1 cellular context compared by ENCODE assay signal in the genomic region with DNA sequence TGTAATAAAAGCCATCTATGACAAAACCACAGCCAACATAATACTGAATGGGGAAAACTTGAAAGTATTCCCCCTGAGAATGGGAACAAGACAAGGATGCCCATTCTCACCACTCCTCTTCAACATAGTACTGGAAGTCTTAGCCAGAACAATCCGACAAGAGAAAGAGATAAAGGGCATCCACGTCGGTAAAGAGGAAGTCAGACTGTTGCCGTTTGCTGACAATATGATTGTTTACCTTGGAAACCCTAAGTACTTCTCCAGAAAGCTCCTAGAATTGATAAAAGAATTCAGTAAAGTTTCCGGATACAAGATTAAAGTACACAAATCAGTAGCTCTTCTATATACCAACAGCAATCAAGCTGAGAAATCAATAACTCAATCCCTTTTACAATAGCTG.
TF ChIP-seq lines count a peak whose summit lies in the region.

No MANE protein-coding gene starts in this region.

TF ChIP-seq in K562, 482 proteins besides CTCF, POLR2A, EP300 and RAD21 (continued from another document):
- TF ChIP-seq, protein P1, sequence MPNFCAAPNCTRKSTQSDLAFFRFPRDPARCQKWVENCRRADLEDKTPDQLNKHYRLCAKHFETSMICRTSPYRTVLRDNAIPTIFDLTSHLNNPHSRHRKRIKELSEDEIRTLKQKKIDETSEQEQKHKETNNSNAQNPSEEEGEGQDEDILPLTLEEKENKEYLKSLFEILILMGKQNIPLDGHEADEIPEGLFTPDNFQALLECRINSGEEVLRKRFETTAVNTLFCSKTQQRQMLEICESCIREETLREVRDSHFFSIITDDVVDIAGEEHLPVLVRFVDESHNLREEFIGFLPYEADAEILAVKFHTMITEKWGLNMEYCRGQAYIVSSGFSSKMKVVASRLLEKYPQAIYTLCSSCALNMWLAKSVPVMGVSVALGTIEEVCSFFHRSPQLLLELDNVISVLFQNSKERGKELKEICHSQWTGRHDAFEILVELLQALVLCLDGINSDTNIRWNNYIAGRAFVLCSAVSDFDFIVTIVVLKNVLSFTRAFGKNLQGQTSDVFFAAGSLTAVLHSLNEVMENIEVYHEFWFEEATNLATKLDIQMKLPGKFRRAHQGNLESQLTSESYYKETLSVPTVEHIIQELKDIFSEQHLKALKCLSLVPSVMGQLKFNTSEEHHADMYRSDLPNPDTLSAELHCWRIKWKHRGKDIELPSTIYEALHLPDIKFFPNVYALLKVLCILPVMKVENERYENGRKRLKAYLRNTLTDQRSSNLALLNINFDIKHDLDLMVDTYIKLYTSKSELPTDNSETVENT (CRISPR knock-in tag; IDR thresholded peaks at IDR 0.05) = no peak
- TF ChIP-seq ZNF778 (CRISPR knock-in tag; IDR thresholded peaks at IDR 0.05) (no peak), ZNF41 (CRISPR knock-in tag; conservative IDR thresholded peaks at IDR 0.05) (no peak), ZNF174 (CRISPR knock-in tag; IDR thresholded peaks at IDR 0.05) (no peak), FOXJ2 (tag; IDR thresholded peaks at IDR 0.05) (peak; percentile 77; the same call in 1 of the 2 replicates), EHMT2 (IDR thresholded peaks at IDR 0.05) (no peak), ZNF766 (CRISPR knock-in tag; conservative IDR thresholded peaks at IDR 0.05) (no peak), ZNF263 (CRISPR knock-in tag; IDR thresholded peaks at IDR 0.05; ENCODE audit: borderline replicate concordance) (no peak), CEBPG (CRISPR knock-in tag; IDR thresholded peaks at IDR 0.05) (no peak), CEBPG (tag; conservative IDR thresholded peaks at IDR 0.05 in 1 of 2, IDR thresholded peaks at IDR 0.05 in 1 of 2) (no peak), ZNF184 (CRISPR knock-in tag; IDR thresholded peaks at IDR 0.05) (no peak), DMBX1 (CRISPR knock-in tag; IDR thresholded peaks at IDR 0.05; ENCODE audit: borderline replicate concordance) (no peak), BRCA1 (IDR thresholded peaks at IDR 0.05) (no peak), BRCA1 (CRISPR knock-in tag; IDR thresholded peaks at IDR 0.05) (no peak), LCOR (CRISPR knock-in tag; IDR thresholded peaks at IDR 0.05) (no peak), SMARCE1 (IDR thresholded peaks at IDR 0.05) (peak; percentile 24; the same call in 1 of the 2 replicates), RFX1 (IDR thresholded peaks at IDR 0.05) (peak; percentile 34; the same call in 1 of the 2 replicates), ZNF232 (CRISPR knock-in tag; IDR thresholded peaks at IDR 0.05) (no peak), RBM17 (IDR thresholded peaks at IDR 0.05; ENCODE audit: borderline replicate concordance, low read depth, low read length) (no peak), ESRRB (CRISPR knock-in tag; IDR thresholded peaks at IDR 0.05; ENCODE audit: borderline replicate concordance) (no peak), NR1H2 (CRISPR knock-in tag; IDR thresholded peaks at IDR 0.05) (no peak), SMC3 (conservative IDR thresholded peaks at IDR 0.05; ENCODE audit: insufficient read depth, low read depth, low read length) (no peak)
- TF ChIP-seq, protein P2, sequence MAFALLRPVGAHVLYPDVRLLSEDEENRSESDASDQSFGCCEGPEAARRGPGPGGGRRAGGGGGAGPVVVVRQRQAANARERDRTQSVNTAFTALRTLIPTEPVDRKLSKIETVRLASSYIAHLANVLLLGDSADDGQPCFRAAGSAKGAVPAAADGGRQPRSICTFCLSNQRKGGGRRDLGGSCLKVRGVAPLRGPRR (CRISPR knock-in tag; IDR thresholded peaks at IDR 0.05) = no peak
- TF ChIP-seq, protein P3, sequence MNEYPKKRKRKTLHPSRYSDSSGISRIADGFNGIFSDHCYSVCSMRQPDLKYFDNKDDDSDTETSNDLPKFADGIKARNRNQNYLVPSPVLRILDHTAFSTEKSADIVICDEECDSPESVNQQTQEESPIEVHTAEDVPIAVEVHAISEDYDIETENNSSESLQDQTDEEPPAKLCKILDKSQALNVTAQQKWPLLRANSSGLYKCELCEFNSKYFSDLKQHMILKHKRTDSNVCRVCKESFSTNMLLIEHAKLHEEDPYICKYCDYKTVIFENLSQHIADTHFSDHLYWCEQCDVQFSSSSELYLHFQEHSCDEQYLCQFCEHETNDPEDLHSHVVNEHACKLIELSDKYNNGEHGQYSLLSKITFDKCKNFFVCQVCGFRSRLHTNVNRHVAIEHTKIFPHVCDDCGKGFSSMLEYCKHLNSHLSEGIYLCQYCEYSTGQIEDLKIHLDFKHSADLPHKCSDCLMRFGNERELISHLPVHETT (CRISPR knock-in tag; conservative IDR thresholded peaks at IDR 0.05 in 1 of 2, IDR thresholded peaks at IDR 0.05 in 1 of 2) = 0 out of 4 replicates have a peak, but pooled peaks of 1 of the 2 experiments have one; percentile 26
- TF ChIP-seq, protein P4, sequence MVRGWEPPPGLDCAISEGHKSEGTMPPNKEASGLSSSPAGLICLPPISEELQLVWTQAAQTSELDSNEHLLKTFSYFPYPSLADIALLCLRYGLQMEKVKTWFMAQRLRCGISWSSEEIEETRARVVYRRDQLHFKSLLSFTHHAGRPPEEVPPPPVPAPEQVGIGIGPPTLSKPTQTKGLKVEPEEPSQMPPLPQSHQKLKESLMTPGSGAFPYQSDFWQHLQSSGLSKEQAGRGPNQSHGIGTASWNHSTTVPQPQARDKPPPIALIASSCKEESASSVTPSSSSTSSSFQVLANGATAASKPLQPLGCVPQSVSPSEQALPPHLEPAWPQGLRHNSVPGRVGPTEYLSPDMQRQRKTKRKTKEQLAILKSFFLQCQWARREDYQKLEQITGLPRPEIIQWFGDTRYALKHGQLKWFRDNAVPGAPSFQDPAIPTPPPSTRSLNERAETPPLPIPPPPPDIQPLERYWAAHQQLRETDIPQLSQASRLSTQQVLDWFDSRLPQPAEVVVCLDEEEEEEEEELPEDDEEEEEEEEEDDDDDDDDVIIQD (CRISPR knock-in tag; IDR thresholded peaks at IDR 0.05) = no peak
- TF ChIP-seq, protein P5, sequence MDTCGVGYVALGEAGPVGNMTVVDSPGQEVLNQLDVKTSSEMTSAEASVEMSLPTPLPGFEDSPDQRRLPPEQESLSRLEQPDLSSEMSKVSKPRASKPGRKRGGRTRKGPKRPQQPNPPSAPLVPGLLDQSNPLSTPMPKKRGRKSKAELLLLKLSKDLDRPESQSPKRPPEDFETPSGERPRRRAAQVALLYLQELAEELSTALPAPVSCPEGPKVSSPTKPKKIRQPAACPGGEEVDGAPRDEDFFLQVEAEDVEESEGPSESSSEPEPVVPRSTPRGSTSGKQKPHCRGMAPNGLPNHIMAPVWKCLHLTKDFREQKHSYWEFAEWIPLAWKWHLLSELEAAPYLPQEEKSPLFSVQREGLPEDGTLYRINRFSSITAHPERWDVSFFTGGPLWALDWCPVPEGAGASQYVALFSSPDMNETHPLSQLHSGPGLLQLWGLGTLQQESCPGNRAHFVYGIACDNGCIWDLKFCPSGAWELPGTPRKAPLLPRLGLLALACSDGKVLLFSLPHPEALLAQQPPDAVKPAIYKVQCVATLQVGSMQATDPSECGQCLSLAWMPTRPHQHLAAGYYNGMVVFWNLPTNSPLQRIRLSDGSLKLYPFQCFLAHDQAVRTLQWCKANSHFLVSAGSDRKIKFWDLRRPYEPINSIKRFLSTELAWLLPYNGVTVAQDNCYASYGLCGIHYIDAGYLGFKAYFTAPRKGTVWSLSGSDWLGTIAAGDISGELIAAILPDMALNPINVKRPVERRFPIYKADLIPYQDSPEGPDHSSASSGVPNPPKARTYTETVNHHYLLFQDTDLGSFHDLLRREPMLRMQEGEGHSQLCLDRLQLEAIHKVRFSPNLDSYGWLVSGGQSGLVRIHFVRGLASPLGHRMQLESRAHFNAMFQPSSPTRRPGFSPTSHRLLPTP (IDR thresholded peaks at IDR 0.05; ENCODE audit: borderline replicate concordance, extremely low read depth, insufficient read length) = no peak
